ENCODE assay signal across 8 cellular contexts in the genomic region with DNA sequence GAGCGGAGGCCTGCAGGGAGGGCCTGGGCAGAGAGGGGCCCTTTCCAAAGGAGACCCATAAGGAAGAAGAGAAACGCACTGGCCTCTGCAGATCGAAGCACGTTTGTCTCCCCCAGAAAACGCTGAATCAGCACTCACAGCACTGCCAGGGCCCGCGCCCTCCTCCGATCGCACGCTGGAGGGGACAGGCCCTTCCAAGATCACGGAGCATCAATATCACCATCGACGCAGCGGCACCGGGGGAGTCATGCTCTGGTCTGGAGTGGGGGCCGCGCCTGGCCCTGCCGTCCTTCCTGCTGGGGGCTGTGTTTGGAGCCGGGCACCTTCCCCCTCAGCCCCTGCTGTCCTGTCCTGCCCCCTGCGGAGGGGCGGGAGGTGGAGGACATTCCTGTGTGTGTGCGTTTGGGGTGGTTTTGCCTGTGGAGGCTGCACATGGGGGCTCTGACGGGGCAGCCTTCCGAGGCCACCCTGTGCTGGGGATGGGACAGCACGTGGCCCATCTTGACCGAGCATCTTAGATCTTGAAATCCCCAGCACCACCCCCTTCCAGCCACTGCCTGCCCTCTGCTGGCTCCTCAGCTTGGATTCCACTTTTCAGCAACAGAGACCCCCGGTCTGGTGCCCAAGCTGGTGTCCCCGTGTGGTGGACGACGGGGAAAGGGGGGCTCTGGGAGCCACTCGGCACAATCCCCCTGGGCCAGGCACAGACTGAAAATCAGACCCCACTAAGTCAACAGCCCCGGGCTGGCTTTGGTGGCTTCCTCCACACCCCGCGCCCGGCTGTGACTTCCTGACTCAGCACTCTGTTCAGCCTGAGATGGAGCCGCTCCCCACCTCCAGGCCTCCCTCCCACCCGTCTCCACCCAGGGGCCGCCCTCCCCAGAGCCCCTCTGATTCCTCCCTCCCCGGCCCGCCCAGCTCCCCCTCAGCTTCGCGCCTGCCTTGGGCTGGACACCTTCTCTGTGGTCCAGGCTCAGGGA.
DNase-seq lines count a peak whose midpoint lies in the region; ATAC-seq and TF ChIP-seq lines count a peak whose summit lies in the region.

No MANE protein-coding gene starts in this region.

- peak overlapping the region; percentile 34 for H3K4me3 ChIP-seq in AG04449 (ENCODE audit: low read depth, low read length)
- H3K4me3 ChIP-seq in WI38 (ENCODE audit: low read depth, low read length): peak overlapping the region; percentile 27
- no peak overlapping the region for H3K4me3 ChIP-seq in endocrine pancreas (ENCODE audit: control insufficient read depth, insufficient read depth, low read length)
- H3K4me3 ChIP-seq in neutrophil (ENCODE audit: low read depth in 1 of 2, low read length in 1 of 2): peak overlapping the region; percentile 23 to 52

- H3K27me3 ChIP-seq in endocrine pancreas (ENCODE audit: control insufficient read depth, insufficient read depth, low read length) (no peaks in the 10 kb centered on the region), neutrophil (peaks cover 66% of the 10 kb centered on the region)

- H3K4me1 ChIP-seq in endocrine pancreas (ENCODE audit: control insufficient read depth, insufficient read depth, low read length) (no peaks in the 10 kb centered on the region), neutrophil (ENCODE audit: control insufficient read depth in 1 of 2, insufficient read depth in 1 of 2, low read depth in 1 of 2, low read length in 1 of 2) (peaks cover 13 to 18% of the 10 kb centered on the region in 2 experiments)

- POLR2A ChIA-PET in AG04449 (lab: Yijun Ruan, JAX): interaction anchor here (0.5 to 1.2 kb wide), 2 partner anchors 15 to 59 kb away, joined by 3 to 7 read pairs; no protein-coding TSS in a partner anchor

- H3K9me3 ChIP-seq in endocrine pancreas (ENCODE audit: control insufficient read depth, low read length) (no peaks in the 10 kb centered on the region), neutrophil (no peaks in the 10 kb centered on the region)

- H3K36me3 ChIP-seq in endocrine pancreas (ENCODE audit: control insufficient read depth, insufficient read depth, low read length) (no peaks in the 10 kb centered on the region), neutrophil (peaks cover 11% of the 10 kb centered on the region)

- TF ChIP-seq CTCF in AG04449 (IDR thresholded peaks at IDR 0.05; ENCODE audit: insufficient read depth, low read length, missing control alignments) (peak; percentile 32), WI38 (IDR thresholded peaks at IDR 0.05; ENCODE audit: low read depth, low read length) (no peak), neutrophil (IDR thresholded peaks at IDR 0.05) (no peak)

- no peak overlapping the region for H3K27ac ChIP-seq in neutrophil

- CTCF ChIA-PET in AG04449 (lab: Yijun Ruan, JAX): interaction anchor here (1.0 to 4.0 kb wide), 5 partner anchors 12 to 142 kb away, joined by 3 to 23 read pairs (median 10); no protein-coding TSS in a partner anchor

- H3K9ac ChIP-seq in endocrine pancreas (ENCODE audit: control insufficient read depth, insufficient read depth, low read length): peak overlapping the region; percentile 19

- peak; percentile 2 for ATAC-seq in GM19328 (IDR thresholded peaks at IDR 0.05; ENCODE audit: unreplicated experiment)
- no peak for ATAC-seq in GM18498 (IDR thresholded peaks at IDR 0.05; ENCODE audit: unreplicated experiment)
- ATAC-seq in HG03095 (IDR thresholded peaks at IDR 0.05; ENCODE audit: unreplicated experiment): no peak

- DNase-seq in AG04449 (ENCODE audit: low read depth, low spot score) (no peak), iPS-NIHi11 (ENCODE audit: low spot score) (no peak)
